In genomic region chr2:24123212-24124002, GRCh38 we compare ENCODE assay signal across 8 cellular contexts. TPM values are rescaled to one million over a fixed set of nuclear protein-coding genes. Genes with fewer than 3 reads are reported as not detected.
DNase-seq lines count a peak whose midpoint lies in the region; ATAC-seq and TF ChIP-seq lines count a peak whose summit lies in the region.

Gene FAM228B (plus strand): TSS chr2:24123469. CDS start chr2:24124362, 893 bp downstream.
Gene PFN4 (minus strand): TSS chr2:24123334. CDS start chr2:24122535, 799 bp downstream.

- H3K4me1 Mint-ChIP-seq in activated B cell treated with CpG ODN at 0.5 μM for 24 hours: peaks cover 15% of the 10 kb centered on the region
- peaks cover 20% of the 10 kb centered on the region for H3K4me1 Mint-ChIP-seq in central memory CD8-positive, alpha-beta T cell

- CTCF ChIA-PET in activated B cell treated with CpG ODN at 0.5 μM for 24 hours (lab: Charles Lee): interaction anchor here (0.9 kb wide), 1 partner anchor 39 kb away, joined by 3 read pairs; the partner anchor contains the start of gene TP53I3

- peak within 1 kb of the TSS; percentile 85 for H3K4me3 Mint-ChIP-seq in activated B cell treated with CpG ODN at 0.5 μM for 24 hours
- H3K4me3 Mint-ChIP-seq in central memory CD8-positive, alpha-beta T cell: peak within 1 kb of the TSS; percentile 80

- H3K4me3 ChIP-seq in kidney epithelial cell (ENCODE audit: low read depth, low read length): peak within 1 kb of the TSS; percentile 69

- H3K27me3 Mint-ChIP-seq in activated B cell treated with CpG ODN at 0.5 μM for 24 hours: no peaks in the 10 kb centered on the region
- no peaks in the 10 kb centered on the region for H3K27me3 Mint-ChIP-seq in central memory CD8-positive, alpha-beta T cell

- H3K27me3 ChIP-seq in kidney epithelial cell (ENCODE audit: control insufficient read depth, insufficient read depth, low read length): no peaks in the 10 kb centered on the region

- no peaks in the 10 kb centered on the region for H3K36me3 ChIP-seq in kidney epithelial cell (ENCODE audit: control insufficient read depth, insufficient read depth, low read length)

- no peaks in the 10 kb centered on the region for H3K36me3 Mint-ChIP-seq in activated B cell treated with CpG ODN at 0.5 μM for 24 hours (ENCODE audit: low read depth)
- H3K36me3 Mint-ChIP-seq in central memory CD8-positive, alpha-beta T cell (ENCODE audit: insufficient read depth): peaks cover 7% of the 10 kb centered on the region

- ATAC-seq in GM18868 (IDR thresholded peaks at IDR 0.05; ENCODE audit: unreplicated experiment) (peak; percentile 93), HG03095 (IDR thresholded peaks at IDR 0.05; ENCODE audit: unreplicated experiment) (peak; percentile 89), activated B cell treated with CpG ODN at 0.5 μM for 24 hours (ENCODE audit: low read depth) (peak; percentile 93)
- peak; percentile 87 for ATAC-seq in central memory CD8-positive, alpha-beta T cell (replicated peaks; ENCODE audit: extremely low read depth, poor library complexity, severe bottlenecking)

- POLR2A ChIA-PET in activated B cell treated with CpG ODN at 0.5 μM for 24 hours (lab: Charles Lee): interaction anchor here (0.6 to 3.1 kb wide), 8 partner anchors 12 to 196 kb away, joined by 3 to 14 read pairs (median 6); partner anchors contain the start of genes ATAD2B, FKBP1B and SF3B6

- H3K27ac Mint-ChIP-seq in activated B cell treated with CpG ODN at 0.5 μM for 24 hours: peak within 1 kb of the TSS; percentile 92
- peak within 1 kb of the TSS; percentile 82 for H3K27ac Mint-ChIP-seq in central memory CD8-positive, alpha-beta T cell (ENCODE audit: low read depth)

- TF ChIP-seq CTCF in activated B cell treated with CpG ODN at 0.5 μM for 24 hours (IDR thresholded peaks at IDR 0.05) (no peak), kidney epithelial cell (IDR thresholded peaks at IDR 0.05; ENCODE audit: insufficient read depth, low read length, poor library complexity, severe bottlenecking) (no peak)

- DNase-seq in AG08395 (ENCODE audit: low spot score) (peak; percentile 95), NCI-H2171 (lab: John Stamatoyannopoulos, UW) (peak; percentile 80), activated B cell treated with CpG ODN at 0.5 μM for 24 hours (peak; percentile 82), kidney epithelial cell (ENCODE audit: low read depth) (no peak)
- DNase-seq in central memory CD8-positive, alpha-beta T cell (ENCODE audit: low spot score in 2 of 2): peak; percentile 39 to 40
- peak; percentile 84 for DNase-seq in stimulated activated CD4-positive, alpha-beta T cell treated with anti-CD3 and anti-CD28 coated beads, Interleukin-15, amount 100 ng/mL, for 24 hours

- H3K9me3 Mint-ChIP-seq in activated B cell treated with CpG ODN at 0.5 μM for 24 hours: no peaks in the 10 kb centered on the region
- no peaks in the 10 kb centered on the region for H3K9me3 Mint-ChIP-seq in central memory CD8-positive, alpha-beta T cell

- intact Hi-C loops in activated B cell treated with CpG ODN at 0.5 μM for 24 hours (cut with micrococcal nuclease): loop anchor here (1.0 to 2.0 kb wide), 4 partner anchors 39 to 196 kb away; partner anchors contain the start of genes ATAD2B, SF3B6, TP53I3 and WDCP

RNA-seq across cellular contexts. Expression of gene FAM228B, which starts in this region (rescaled TPM):
- total RNA-seq in activated B cell treated with CpG ODN at 0.5 μM for 24 hours (24.7 and 26.2 TPM in 2 replicates), kidney epithelial cell (11.0 and 12.9 TPM in 2 replicates)

RNA-seq across cellular contexts. Expression of gene PFN4, which starts in this region (rescaled TPM):
- total RNA-seq in activated B cell treated with CpG ODN at 0.5 μM for 24 hours (0.34 and 0.60 TPM in 2 replicates), kidney epithelial cell (1.9 and 3.4 TPM in 2 replicates)
